In the genomic region with DNA sequence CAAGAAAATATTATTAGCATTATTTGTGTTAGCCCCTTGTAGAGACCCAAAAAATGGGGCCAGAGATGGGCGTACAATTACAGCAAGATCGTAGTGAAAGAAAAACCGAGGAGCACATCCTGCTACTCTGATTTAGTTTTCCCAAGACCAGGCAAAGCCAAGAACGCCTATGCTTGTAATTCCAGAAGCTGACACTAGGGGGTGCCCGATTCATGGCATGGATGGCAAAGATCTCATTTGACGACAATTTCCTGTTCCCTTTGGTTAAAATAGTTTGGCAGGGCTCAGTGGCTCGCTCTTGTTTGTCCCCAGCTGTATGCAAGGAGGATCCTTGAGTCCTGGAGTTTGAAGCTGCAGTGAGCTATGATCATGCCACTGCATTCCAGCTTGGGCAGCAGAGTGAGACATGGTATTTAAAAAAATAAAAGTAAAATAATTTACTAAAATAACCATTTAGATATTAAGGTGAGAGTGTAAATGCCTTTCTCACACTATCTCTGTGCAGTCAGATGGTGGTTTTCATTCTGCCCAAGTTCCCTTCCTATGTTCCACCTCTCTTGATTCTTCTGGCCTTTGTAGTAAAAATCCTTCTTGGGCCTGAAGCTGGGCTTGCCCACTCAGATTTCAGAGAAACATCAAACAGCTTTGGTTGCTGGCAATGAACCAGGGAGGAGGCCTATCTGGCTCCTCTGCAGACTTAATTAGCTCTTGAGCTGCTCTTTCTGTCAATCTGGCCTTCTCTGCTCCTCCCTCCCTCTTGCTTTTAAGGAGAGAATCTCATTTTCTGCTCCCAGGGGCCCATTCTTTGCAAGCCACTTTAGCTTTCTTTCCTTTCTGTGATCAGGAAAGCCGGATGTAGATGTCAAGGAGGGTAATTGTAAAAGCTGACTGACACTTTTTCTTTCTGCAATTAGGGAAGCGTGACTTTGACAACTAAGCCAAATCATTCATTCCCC, we compare ENCODE assay signal across 1 cellular context.
TF ChIP-seq lines count a peak whose summit lies in the region.

No MANE protein-coding gene starts in this region.

TF ChIP-seq in A549, 52 proteins besides CTCF, POLR2A, EP300 and RAD21 (continued from another document):
- TF ChIP-seq, protein P1, sequence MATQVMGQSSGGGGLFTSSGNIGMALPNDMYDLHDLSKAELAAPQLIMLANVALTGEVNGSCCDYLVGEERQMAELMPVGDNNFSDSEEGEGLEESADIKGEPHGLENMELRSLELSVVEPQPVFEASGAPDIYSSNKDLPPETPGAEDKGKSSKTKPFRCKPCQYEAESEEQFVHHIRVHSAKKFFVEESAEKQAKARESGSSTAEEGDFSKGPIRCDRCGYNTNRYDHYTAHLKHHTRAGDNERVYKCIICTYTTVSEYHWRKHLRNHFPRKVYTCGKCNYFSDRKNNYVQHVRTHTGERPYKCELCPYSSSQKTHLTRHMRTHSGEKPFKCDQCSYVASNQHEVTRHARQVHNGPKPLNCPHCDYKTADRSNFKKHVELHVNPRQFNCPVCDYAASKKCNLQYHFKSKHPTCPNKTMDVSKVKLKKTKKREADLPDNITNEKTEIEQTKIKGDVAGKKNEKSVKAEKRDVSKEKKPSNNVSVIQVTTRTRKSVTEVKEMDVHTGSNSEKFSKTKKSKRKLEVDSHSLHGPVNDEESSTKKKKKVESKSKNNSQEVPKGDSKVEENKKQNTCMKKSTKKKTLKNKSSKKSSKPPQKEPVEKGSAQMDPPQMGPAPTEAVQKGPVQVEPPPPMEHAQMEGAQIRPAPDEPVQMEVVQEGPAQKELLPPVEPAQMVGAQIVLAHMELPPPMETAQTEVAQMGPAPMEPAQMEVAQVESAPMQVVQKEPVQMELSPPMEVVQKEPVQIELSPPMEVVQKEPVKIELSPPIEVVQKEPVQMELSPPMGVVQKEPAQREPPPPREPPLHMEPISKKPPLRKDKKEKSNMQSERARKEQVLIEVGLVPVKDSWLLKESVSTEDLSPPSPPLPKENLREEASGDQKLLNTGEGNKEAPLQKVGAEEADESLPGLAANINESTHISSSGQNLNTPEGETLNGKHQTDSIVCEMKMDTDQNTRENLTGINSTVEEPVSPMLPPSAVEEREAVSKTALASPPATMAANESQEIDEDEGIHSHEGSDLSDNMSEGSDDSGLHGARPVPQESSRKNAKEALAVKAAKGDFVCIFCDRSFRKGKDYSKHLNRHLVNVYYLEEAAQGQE (IDR thresholded peaks at IDR 0.05): no peak
- TF ChIP-seq, protein P2, sequence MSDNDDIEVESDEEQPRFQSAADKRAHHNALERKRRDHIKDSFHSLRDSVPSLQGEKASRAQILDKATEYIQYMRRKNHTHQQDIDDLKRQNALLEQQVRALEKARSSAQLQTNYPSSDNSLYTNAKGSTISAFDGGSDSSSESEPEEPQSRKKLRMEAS (IDR thresholded peaks at IDR 0.05): no peak
- TF ChIP-seq HDAC2 (IDR thresholded peaks at IDR 0.05) (no peak), ZNF302 (CRISPR knock-in tag; IDR thresholded peaks at IDR 0.05) (no peak), RNF2 (IDR thresholded peaks at IDR 0.05; ENCODE audit: borderline replicate concordance, low read depth) (no peak)
- TF ChIP-seq, protein P3, sequence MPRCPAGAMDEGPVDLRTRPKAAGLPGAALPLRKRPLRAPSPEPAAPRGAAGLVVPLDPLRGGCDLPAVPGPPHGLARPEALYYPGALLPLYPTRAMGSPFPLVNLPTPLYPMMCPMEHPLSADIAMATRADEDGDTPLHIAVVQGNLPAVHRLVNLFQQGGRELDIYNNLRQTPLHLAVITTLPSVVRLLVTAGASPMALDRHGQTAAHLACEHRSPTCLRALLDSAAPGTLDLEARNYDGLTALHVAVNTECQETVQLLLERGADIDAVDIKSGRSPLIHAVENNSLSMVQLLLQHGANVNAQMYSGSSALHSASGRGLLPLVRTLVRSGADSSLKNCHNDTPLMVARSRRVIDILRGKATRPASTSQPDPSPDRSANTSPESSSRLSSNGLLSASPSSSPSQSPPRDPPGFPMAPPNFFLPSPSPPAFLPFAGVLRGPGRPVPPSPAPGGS (IDR thresholded peaks at IDR 0.05): no peak
